ENCODE assay signal across 24 cellular contexts in the genomic region with DNA sequence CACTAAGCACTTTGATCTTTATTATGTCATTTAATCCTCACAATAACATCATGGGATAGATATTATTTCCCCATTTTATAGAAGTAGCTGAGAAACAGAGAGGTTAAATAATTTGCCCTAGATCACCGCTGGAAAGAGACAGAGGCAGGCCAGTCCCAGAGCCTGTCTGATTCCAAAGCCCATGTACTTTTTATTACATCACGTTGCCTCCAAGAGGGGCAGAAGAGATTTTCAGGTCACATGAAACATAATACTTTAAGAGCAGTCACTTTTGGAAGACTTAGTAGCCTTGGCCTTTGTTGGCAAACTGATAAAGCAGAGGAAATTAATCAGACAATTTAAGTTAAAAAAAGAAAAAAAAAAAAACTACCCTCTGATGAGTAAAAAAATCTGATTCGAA.
"Had no signal": no experiment of that assay in that cellular context is flagged by ENCODE, and none has a peak within 500 bp of the region (broad histone marks: within the 10 kb centered on the region; RNA-seq: fewer than 3 reads in every experiment).

No MANE protein-coding gene starts in this region.

- ATAC-seq: esophagus mucosa; left lobe of liver; natural killer cell; right cardiac atrium; stimulated activated memory B cell treated with anti-CD40 and anti-IgM and Interleukin-4, amounts not matched to agents 10 μg/mL and 1 μg/mL and 100 μg/mL, for 72 hours; stimulated activated naive CD8-positive, alpha-beta T cell treated with anti-CD3 and anti-CD28 coated beads, Interleukin-15, Interleukin-2, amounts not matched to agents 100 U/mL and 50 U/mL, for 24 hours; upper lobe of right lung had no signal

- H3K9me3 ChIP-seq: ovary, psoas muscle, transverse colon, upper lobe of right lung, uterus had no signal

- DNase-seq: dorsolateral prefrontal cortex; effector CD4-positive, alpha-beta T cell; foreskin melanocyte; head of caudate nucleus; natural killer cell; occipital lobe; ovary; posterior cingulate gyrus; psoas muscle; right cardiac atrium; spleen; stimulated activated CD4-positive, alpha-beta T cell treated with anti-CD3 and anti-CD28 coated beads, Interleukin-4, amount 100 ng/mL, for 4 hours; stimulated activated naive CD8-positive, alpha-beta T cell treated with anti-CD3 and anti-CD28 coated beads, Interleukin-15, Interleukin-2, amounts not matched to agents 100 U/mL and 50 U/mL, for 24 hours; transverse colon; upper lobe of right lung; uterus had no signal

- H3K27me3 ChIP-seq: dorsolateral prefrontal cortex, ovary, spleen, transverse colon, upper lobe of right lung, uterus had no signal

- H3K27ac ChIP-seq: dorsolateral prefrontal cortex, epithelial cell of prostate, ovary, psoas muscle, skin epidermis, spleen, transverse colon, upper lobe of right lung had no signal

- FAIRE-seq: colon, keratinocyte had no signal

- H3K36me3 ChIP-seq: ovary, spleen, transverse colon, upper lobe of right lung, uterus had no signal

- H3K4me3 ChIP-seq: dorsolateral prefrontal cortex, lung, ovary, psoas muscle, skin epidermis, spleen, transverse colon, upper lobe of right lung, uterus had no signal

- H3K4me1 ChIP-seq: upper lobe of right lung, uterus had no signal
